ENCODE assay signal across 8 cellular contexts in the genomic region with DNA sequence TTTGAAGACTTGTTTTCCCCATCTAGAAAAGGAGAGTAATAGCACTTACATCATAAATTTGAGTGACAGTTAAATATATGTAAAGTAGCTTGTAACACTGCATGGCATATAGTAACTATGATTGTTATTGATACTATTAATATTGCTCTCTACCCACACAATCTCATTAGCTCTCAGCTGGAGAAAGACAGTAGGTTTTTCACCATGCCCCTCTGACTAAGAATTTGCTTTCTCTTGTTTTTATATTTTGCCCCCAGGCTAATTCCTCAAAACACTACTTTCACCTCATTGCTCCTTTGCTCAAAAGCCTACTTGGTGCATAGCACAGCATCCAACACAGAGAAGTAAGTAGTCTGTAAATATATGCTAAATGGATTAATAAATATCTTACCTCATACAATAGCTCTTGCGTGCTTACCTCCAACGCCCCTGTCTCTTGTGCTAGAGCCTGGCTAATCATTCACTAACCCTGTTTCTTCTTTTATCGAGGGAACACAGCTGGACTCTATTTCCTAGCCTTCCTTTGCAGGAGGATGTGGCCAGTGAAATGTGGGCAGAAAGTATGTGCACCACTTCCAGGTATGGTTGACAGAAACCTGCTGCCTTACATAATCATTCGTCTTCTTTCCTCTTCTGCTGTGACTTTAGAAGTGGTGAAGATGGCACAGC.
DNase-seq lines count a peak whose midpoint lies in the region; ATAC-seq, FAIRE-seq and TF ChIP-seq lines count a peak whose summit lies in the region.

No MANE protein-coding gene starts in this region.

- no peak for TF ChIP-seq RAD21 in HepG2 (CRISPR knock-in tag; IDR thresholded peaks at IDR 0.05)

- H4K20me1 ChIP-seq in HepG2 (ENCODE audit: insufficient read depth, low read length): no peaks in the 10 kb centered on the region

- peak; percentile 89 to 91 for DNase-seq in Kasumi-1 (lab: John Stamatoyannopoulos, UW)
- peak; percentile 67 for DNase-seq in HepG2 (ENCODE audit: low spot score)
- DNase-seq in RKO (ENCODE audit: low spot score): no peak
- DNase-seq in right atrium auricular region (ENCODE audit: low spot score): no peak
- DNase-seq in NCI-H2029 treated with DMSO at 0.1 percent for 48 hours (lab: John Stamatoyannopoulos, UW): no peak
- no peak for DNase-seq in SIG-M5 treated with dmso at 0.1 percent for 504 hours (lab: John Stamatoyannopoulos, UW; ENCODE audit: unreplicated experiment)

- no peak for TF ChIP-seq POLR2A in HepG2 (IDR thresholded peaks at IDR 0.05; ENCODE audit: insufficient read depth in 1 of 2, low read depth in 2 of 2, low read length in 2 of 2)

- POLR2A ChIA-PET in HepG2 (lab: Yijun Ruan, JAX): no interaction called here

- H3K36me3 ChIP-seq in HepG2 (replicated peaks in 1 of 2; ENCODE audit: control insufficient read depth in 1 of 2, insufficient read depth in 2 of 2, low read length in 2 of 2) (no peaks in the 10 kb centered on the region), right atrium auricular region (no peaks in the 10 kb centered on the region)

- WGBS in HepG2 (ENCODE audit: low lambda C conversion rate): 14% methylated on average over 4 of the region's 4 CpGs

- peak; percentile 74 for FAIRE-seq in HepG2 (lab: Jason Lieb, UNC)

- H3K4me1 ChIP-seq in HepG2 (ENCODE audit: insufficient read depth, low read length) (peaks cover 30% of the 10 kb centered on the region), right atrium auricular region (no peaks in the 10 kb centered on the region)

- peak overlapping the region; percentile 57 for H3K4me2 ChIP-seq in HepG2 (ENCODE audit: low read depth, low read length)

- intact Hi-C loops in HepG2 (cut with micrococcal nuclease; ENCODE audit: unreplicated experiment): no loop called here

- BruUV-seq in HepG2 (replicated peaks; lab: Mats Ljungman, UMichigan): no TSS peak

- TF ChIP-seq EP300 in HepG2 (IDR thresholded peaks at IDR 0.05; ENCODE audit: low read depth in 2 of 2, low read length in 2 of 2): no peak; a peak in 1 of 4 replicates
- TF ChIP-seq EP300 in HepG2 (CRISPR knock-in tag; IDR thresholded peaks at IDR 0.05; ENCODE audit: borderline replicate concordance): no peak

- no peaks in the 10 kb centered on the region for H3K79me2 ChIP-seq in HepG2 (ENCODE audit: insufficient read depth, low read length)

- in situ Hi-C loops in HepG2 (cut with HindIII; ENCODE audit: extremely low pct_ligation_motif_present, low pct_unique_long_range_greater_than_20kb): no loop called here

- no peak overlapping the region for H3K9ac ChIP-seq in HepG2 (ENCODE audit: insufficient read depth, low read depth, low read length)

- CTCF ChIA-PET in HepG2 (lab: Yijun Ruan, JAX; ENCODE audit: low intra/inter-chr PET ratio, low total read pairs): no interaction called here

- H3K27ac ChIP-seq in HepG2 (ENCODE audit: extremely low read length, insufficient read depth, low read length) (peak overlapping the region; percentile 16), right atrium auricular region (no peak overlapping the region)

- H3K27me3 ChIP-seq in HepG2 (ENCODE audit: control insufficient read depth in 1 of 2, insufficient read depth in 2 of 2, low read length in 2 of 2) (no peaks in the 10 kb centered on the region), right atrium auricular region (no peaks in the 10 kb centered on the region)

- ATAC-seq in GM18520 (IDR thresholded peaks at IDR 0.05; ENCODE audit: unreplicated experiment): peak; percentile 76
- ATAC-seq in HG02571 (IDR thresholded peaks at IDR 0.05; ENCODE audit: unreplicated experiment): peak; percentile 53
- peak; percentile 98 for ATAC-seq in HepG2

- no peaks in the 10 kb centered on the region for H3K9me3 ChIP-seq in HepG2 (ENCODE audit: low read length)
- H3K9me3 ChIP-seq in right atrium auricular region: no peaks in the 10 kb centered on the region

- no peak overlapping the region for H2AFZ ChIP-seq in HepG2 (ENCODE audit: low read length)

- H3K4me3 ChIP-seq in HepG2 (replicated peaks in 1 of 3; ENCODE audit: insufficient read depth in 1 of 3, low read depth in 2 of 3, low read length in 3 of 3) (peak overlapping the region in 1 of 3 experiments; percentile 15; a peak in 1 of 6 replicates), right atrium auricular region (no peak overlapping the region)

- TF ChIP-seq CTCF in HepG2 (CRISPR knock-in tag; IDR thresholded peaks at IDR 0.05) (no peak), right atrium auricular region (IDR thresholded peaks at IDR 0.05) (no peak)

TF ChIP-seq in HepG2, 621 proteins besides CTCF, POLR2A, EP300 and RAD21 (continues in another document):
- TF ChIP-seq GRHL1 (CRISPR knock-in tag; conservative IDR thresholded peaks at IDR 0.05): no peak
- TF ChIP-seq SOX5 (CRISPR knock-in tag; IDR thresholded peaks at IDR 0.05; ENCODE audit: borderline replicate concordance): peak; percentile 24; the same call in 1 of the 2 replicates
- TF ChIP-seq GATAD2A (CRISPR knock-in tag; IDR thresholded peaks at IDR 0.05): peak; percentile 45; the same call in 1 of the 2 replicates
- TF ChIP-seq ERF (CRISPR knock-in tag; IDR thresholded peaks at IDR 0.05): peak; percentile 42; the same call in 1 of the 2 replicates
- peak; percentile 46; the same call in 1 of the 2 replicates for TF ChIP-seq ZMYM4 (CRISPR knock-in tag; IDR thresholded peaks at IDR 0.05)
- no peak for TF ChIP-seq SOX13 (IDR thresholded peaks at IDR 0.05)
- peak in 1 of 2 experiments; percentile 54; a peak in 2 of 4 replicates for TF ChIP-seq SOX13 (CRISPR knock-in tag; conservative IDR thresholded peaks at IDR 0.05 in 1 of 2, IDR thresholded peaks at IDR 0.05 in 1 of 2)
- no peak for TF ChIP-seq ARNT2 (CRISPR knock-in tag; IDR thresholded peaks at IDR 0.05; ENCODE audit: low read depth)
- 0 out of 2 replicates have a peak, but pooled peaks have one; percentile 32 for TF ChIP-seq HDAC2 (CRISPR knock-in tag; IDR thresholded peaks at IDR 0.05)
- TF ChIP-seq AHDC1 (CRISPR knock-in tag; IDR thresholded peaks at IDR 0.05; ENCODE audit: borderline replicate concordance): peak; percentile 57; the same call in 1 of the 2 replicates
- peak; percentile 17; the same call in 1 of the 2 replicates for TF ChIP-seq ZNF331 (CRISPR knock-in tag; IDR thresholded peaks at IDR 0.05)
- TF ChIP-seq SAP130 (CRISPR knock-in tag; IDR thresholded peaks at IDR 0.05; ENCODE audit: low read depth): peak; percentile 60
- TF ChIP-seq ZNF12 (CRISPR knock-in tag; IDR thresholded peaks at IDR 0.05): peak; percentile 69; the same call in 1 of the 2 replicates
- no peak for TF ChIP-seq ZNF121 (CRISPR knock-in tag; IDR thresholded peaks at IDR 0.05)
- no peak for TF ChIP-seq NFKB2 (CRISPR knock-in tag; IDR thresholded peaks at IDR 0.05; ENCODE audit: borderline replicate concordance)

Comparison
In these comparisons a context has a peak if more than half of its experiments do, and no peak if none do; other contexts are left out.
1. DNase-seq: peak in Kasumi-1 (2 of 2) and HepG2 (single experiment); none in RKO (single experiment), right atrium auricular region (single experiment), NCI-H2029 treated with DMSO at 0.1 percent for 48 hours (single experiment) and SIG-M5 treated with dmso at 0.1 percent for 504 hours (single experiment).
2. Peak in every context shown above with its lines, with median percentiles within 50 percentile points of each other: ATAC-seq.